15 cellular contexts compared by ENCODE assay signal in the genomic region with DNA sequence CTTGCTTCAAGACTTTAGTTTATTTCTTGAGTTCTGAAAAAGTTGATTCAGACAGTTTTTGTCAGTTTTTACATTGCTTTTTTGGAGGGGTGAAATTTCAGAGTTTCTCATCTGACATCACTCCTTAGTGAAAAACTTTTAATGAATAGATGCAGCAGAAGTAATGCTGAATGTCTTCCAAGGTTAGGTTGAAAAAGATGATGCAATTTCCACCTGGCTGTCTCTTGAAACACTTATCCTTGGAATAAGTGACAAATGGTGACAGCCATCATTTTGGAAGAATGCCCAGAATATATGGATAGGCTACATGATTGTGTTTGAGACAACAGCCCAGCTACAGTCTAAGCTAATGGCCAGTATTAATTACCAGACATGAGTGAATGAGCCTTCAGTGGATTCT.
"Had no signal": no experiment of that assay in that cellular context is flagged by ENCODE, and none has a peak within 500 bp of the region (broad histone marks: within the 10 kb centered on the region; RNA-seq: fewer than 3 reads in every experiment).

No MANE protein-coding gene starts in this region.

- DNase-seq: activated CD4-positive, alpha-beta T cell treated with anti-CD3 and anti-CD28 coated beads for 4 hours; activated CD8-positive, alpha-beta memory T cell treated with anti-CD3 and anti-CD28 coated beads, Interleukin-2, amount 50 U/mL, for 4 hours; activated CD8-positive, alpha-beta T cell treated with anti-CD3 and anti-CD28 coated beads for 36 hours; activated gamma-delta T cell treated with Interleukin-2 at 50 U/mL for 16 hours; activated naive CD4-positive, alpha-beta T cell treated with anti-CD3 and anti-CD28 coated beads, Interleukin-2, amount 10 ng/mL, durations not matched to agents 7 days and 5 days; activated naive CD8-positive, alpha-beta T cell treated with anti-CD3 and anti-CD28 coated beads for 36 hours; activated T-cell treated with anti-CD3 and anti-CD28 coated beads, Interleukin-2, amount 50 U/mL, for 72 hours; MM.1S; NCI-H1930; NCI-H524 treated with DMSO at 0.1 percent for 48 hours; PC-3; SHP77 had no signal

- H3K4me3 ChIP-seq: coronary artery had no signal

- FAIRE-seq: RCC 7860 had no signal

- ATAC-seq: activated CD4-positive, CD25-positive, alpha-beta regulatory T cell treated with anti-CD3 and anti-CD28 coated beads, Interleukin-2, amount 50 U/mL, for 24 hours; activated CD8-positive, alpha-beta T cell treated with anti-CD3 and anti-CD28 coated beads for 36 hours; activated T-cell treated with anti-CD3 and anti-CD28 coated beads, Interleukin-2, amount 50 U/mL, for 72 hours; PC-3 had no signal

- H3K27ac ChIP-seq: coronary artery had no signal
